Comparison of ENCODE assay signal across 1 cellular context in genomic region chr3:14431928-14432834, GRCh38.
TF ChIP-seq lines count a peak whose summit lies in the region.

No MANE protein-coding gene starts in this region.

TF ChIP-seq in GM23338, 12 proteins besides CTCF, POLR2A, EP300 and RAD21 (continued from another document):
- TF ChIP-seq POLR2AphosphoS5 (IDR thresholded peaks at IDR 0.05; ENCODE audit: low read depth), result no peak
- no peak for TF ChIP-seq STAT1 (IDR thresholded peaks at IDR 0.05; ENCODE audit: unreplicated experiment)
- TF ChIP-seq EZH2phosphoT487 (IDR thresholded peaks at IDR 0.05; ENCODE audit: unreplicated experiment), result no peak
- TF ChIP-seq JUNB (IDR thresholded peaks at IDR 0.05; ENCODE audit: unreplicated experiment), result no peak
